In the genomic region with DNA sequence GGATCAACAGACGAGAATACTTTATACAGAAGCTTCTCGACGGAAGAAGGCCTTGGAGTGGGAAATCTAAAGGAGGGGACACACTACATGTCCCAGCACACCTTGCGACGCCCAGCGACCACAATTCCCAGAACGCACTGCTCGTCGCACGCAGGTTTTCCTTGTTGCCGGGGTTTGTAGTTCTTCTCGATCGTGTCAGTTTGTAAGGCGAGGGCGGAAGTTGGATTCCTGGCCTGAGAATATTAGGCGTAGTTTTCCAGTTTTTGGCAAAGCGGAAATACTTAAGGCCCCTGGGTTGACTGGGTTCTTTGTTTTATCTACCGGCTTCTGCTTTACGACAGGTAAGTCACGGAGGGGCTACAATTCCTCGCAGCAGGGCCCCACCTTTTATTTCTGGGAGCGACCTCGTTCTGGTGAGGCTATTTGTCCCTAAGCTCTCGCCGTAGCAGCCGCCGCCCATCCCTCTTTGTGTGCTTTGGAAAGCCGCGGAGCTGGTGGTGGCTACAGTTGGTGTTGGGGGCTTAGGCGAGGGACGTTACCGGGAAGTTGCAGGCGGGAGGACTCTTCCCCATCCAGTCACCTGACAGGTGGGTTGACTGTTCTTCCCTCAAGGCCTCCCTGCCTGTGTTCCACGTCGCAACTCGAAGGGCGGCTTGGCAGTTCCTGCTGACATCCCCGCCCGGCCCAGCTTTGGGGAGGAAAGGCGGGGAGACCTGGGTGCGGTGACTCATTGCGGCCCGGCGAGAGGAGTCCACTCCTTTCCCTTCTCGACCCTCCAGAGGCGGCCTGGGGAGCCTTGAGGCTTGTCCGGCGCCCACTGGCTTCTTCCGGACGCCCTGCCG, we compare ENCODE assay signal across 8 cellular contexts. TPM values are rescaled to one million over a fixed set of nuclear protein-coding genes. Genes with fewer than 3 reads are reported as not detected.
A peak's percentile ranks its signal among the peaks of the same experiment; 100 is the strongest.
DNase-seq lines count a peak whose midpoint lies in the region; ATAC-seq and TF ChIP-seq lines count a peak whose summit lies in the region.

A gene (plus strand): TSS at position 183 of the 842 bp plus-strand sequence. CDS start 2,687 bp downstream, outside the sequence.

- H3K36me3 ChIP-seq in adipocyte (ENCODE audit: control insufficient read depth, insufficient read depth, low read length, severe bottlenecking) (peaks cover 16% of the 10 kb centered on the region), cardiac muscle cell (peaks cover 17% of the 10 kb centered on the region), parathyroid adenoma (ENCODE audit: control insufficient read depth, insufficient read depth, low read length) (no peaks in the 10 kb centered on the region), tibial nerve (peaks cover 0 to 12% (median 0%) of the 10 kb centered on the region in 3 donors)

- DNase-seq in NCI-H1417 (lab: John Stamatoyannopoulos, UW) (peak; percentile 77 to 87 (median 82)), T follicular helper cell (ENCODE audit: low read depth) (peak; percentile 51), adipocyte (ENCODE audit: low read depth) (peak; percentile 91), cardiac muscle cell (ENCODE audit: low read depth in 1 of 2, low spot score in 1 of 2) (peak; percentile 93 to 97), tibial nerve (ENCODE audit: low spot score in 2 of 2) (peak; percentile 81 to 91)

- peak within 1 kb of the TSS; percentile 79 for H3K27ac ChIP-seq in cardiac muscle cell
- H3K27ac ChIP-seq in parathyroid adenoma, result peak within 1 kb of the TSS; percentile 81
- H3K27ac ChIP-seq in tibial nerve, result peak within 1 kb of the TSS; percentile 75 to 95 (median 84)

- H3K4me3 ChIP-seq in adipocyte (ENCODE audit: low read length) (peak within 1 kb of the TSS; percentile 90), cardiac muscle cell (peak within 1 kb of the TSS; percentile 94), parathyroid adenoma (ENCODE audit: low read depth, low read length) (peak within 1 kb of the TSS; percentile 91), tibial nerve (peak within 1 kb of the TSS; percentile 60 to 93 (median 70))

- peak in 1 of 2 donors; percentile 88 for TF ChIP-seq EP300 in tibial nerve (IDR thresholded peaks at IDR 0.05)

- H3K4me2 ChIP-seq in parathyroid adenoma (ENCODE audit: low read length), result peak within 1 kb of the TSS; percentile 81

- WGBS in tibial nerve, 2 donors, result 0 to 1% methylated on average over 37 to 51 of the region's 51 CpGs

- peak; percentile 95 for ATAC-seq in HG02678 (IDR thresholded peaks at IDR 0.05; ENCODE audit: unreplicated experiment)

- H3K9ac ChIP-seq in adipocyte (ENCODE audit: low read length) (peak within 1 kb of the TSS; percentile 96), parathyroid adenoma (no peak within 1 kb of the TSS)

- TF ChIP-seq CTCF in GM12872 (IDR thresholded peaks at IDR 0.05; ENCODE audit: insufficient read depth, low read depth, low read length) (0 out of 3 replicates have a peak, but pooled peaks have one; percentile 3), cardiac muscle cell (IDR thresholded peaks at IDR 0.05; ENCODE audit: low read depth, low read length) (no peak), parathyroid adenoma (IDR thresholded peaks at IDR 0.05) (no peak), tibial nerve (IDR thresholded peaks at IDR 0.05) (peak in 1 of 5 experiments; percentile 23)

- peak within 1 kb of the TSS; percentile 91 for H2AFZ ChIP-seq in parathyroid adenoma

- peaks cover 20% of the 10 kb centered on the region for H3K79me2 ChIP-seq in parathyroid adenoma

- H3K9me3 ChIP-seq in adipocyte (ENCODE audit: control insufficient read depth, low read length) (no peaks in the 10 kb centered on the region), cardiac muscle cell (ENCODE audit: low read depth) (no peaks in the 10 kb centered on the region), parathyroid adenoma (ENCODE audit: control insufficient read depth, low read length) (no peaks in the 10 kb centered on the region), tibial nerve (no peaks in the 10 kb centered on the region)

- H3K4me1 ChIP-seq in adipocyte (ENCODE audit: control insufficient read depth, insufficient read depth, low read length) (peaks cover 7% of the 10 kb centered on the region), cardiac muscle cell (ENCODE audit: low read depth) (peaks cover 5% of the 10 kb centered on the region), parathyroid adenoma (peaks cover 4% of the 10 kb centered on the region), tibial nerve (peaks cover 0 to 33% (median 16%) of the 10 kb centered on the region in 4 donors)

- TF ChIP-seq POLR2A in tibial nerve (IDR thresholded peaks at IDR 0.05), result peak in 1 of 2 donors; percentile 22

- H3K27me3 ChIP-seq in adipocyte (replicated peaks; ENCODE audit: control insufficient read depth, insufficient read depth, low read length) (no peaks in the 10 kb centered on the region), cardiac muscle cell (no peaks in the 10 kb centered on the region), parathyroid adenoma (ENCODE audit: control insufficient read depth, insufficient read depth, low read length) (no peaks in the 10 kb centered on the region), tibial nerve (no peaks in the 10 kb centered on the region)

RNA-seq across cellular contexts. Expression of the gene that starts here (rescaled TPM):
- total RNA-seq in cardiac muscle cell (79.9 and 82.4 TPM in 2 replicates), tibial nerve (100 to 1,000 TPM in 3 of 4 donors, 10 to 100 TPM in 1; 99.6 to 116 (median 113) TPM)
- polyA plus RNA-seq in cardiac muscle cell, result 62.2 and 67.5 TPM in 2 replicates

Comparison
In these comparisons a context has a peak if more than half of its experiments do, and no peak if none do; other contexts are left out.
1. Peak in every context shown above with its lines: DNase-seq, ATAC-seq, H3K4me3 ChIP-seq and H3K27ac ChIP-seq.